In genomic region chr3:50174517-50174895, GRCh38 we compare ENCODE assay signal across 9 cellular contexts. TPM values are rescaled to one million over a fixed set of nuclear protein-coding genes. Genes with fewer than 3 reads are reported as not detected.
"Had no signal": no experiment of that assay in that cellular context is flagged by ENCODE, and none has a peak within 500 bp of the region (broad histone marks: within the 10 kb centered on the region; RNA-seq: fewer than 3 reads in every experiment).

No MANE protein-coding gene starts in this region.

- H3K9ac ChIP-seq: GM23248 had no signal

- H3K36me3 ChIP-seq: HAP-1 had no signal

- DNase-seq: GM23248, GOT3, HFFc6 had no signal

- H3K27ac ChIP-seq: GM23248 had no signal

- H2AFZ ChIP-seq: GM23248 had no signal

- FAIRE-seq: HTR-8/SVneo, K562 had no signal

- H3K4me1 ChIP-seq: HAP-1 had no signal

- H3K9me3 ChIP-seq: HAP-1 had no signal

- H3K4me3 ChIP-seq: GM23248, HAP-1, K562 had no signal

RNA-seq across cellular contexts. Expression of gene GNAT1, which starts 16.9 kb away (rescaled TPM):
- total RNA-seq: GM23248, H4, H7, HFFc6, K562 had no signal
- polyA plus RNA-seq: GM23248, K562 had no signal

RNA-seq across cellular contexts. Expression of gene SLC38A3, which starts 30.6 kb away (rescaled TPM):
- total RNA-seq: GM23248, H4, HT-29 had no signal
